In genomic region chr22:19122143-19122751, GRCh38 we compare ENCODE assay signal across 8 cellular contexts. TPM values are rescaled to one million over a fixed set of nuclear protein-coding genes. Genes with fewer than 3 reads are reported as not detected.
DNase-seq lines count a peak whose midpoint lies in the region; ATAC-seq, FAIRE-seq and TF ChIP-seq lines count a peak whose summit lies in the region.

Gene DGCR2, minus strand, starts transcription at chr22:19122412. Its CDS starts 206 bp downstream, at chr22:19122206.

- H3K27ac Mint-ChIP-seq in natural killer cell treated with Interleukin-12 subunit alpha and Interleukin-12 subunit beta and Interleukin-15 and Interleukin-18, amount 100 ng/mL, for 72 hours: peak within 1 kb of the TSS; percentile 49 to 78

- FAIRE-seq in H54 (lab: Jason Lieb, UNC): no peak

- DNase-seq in EH (ENCODE audit: low read depth): peak; percentile 96
- peak; percentile 89 for DNase-seq in H54 (ENCODE audit: insufficient read length, low spot score)
- peak; percentile 89 for DNase-seq in M059J (ENCODE audit: low read depth)
- peak; percentile 96 for DNase-seq in activated T-helper 9 cell treated with anti-CD3 and anti-CD28 coated beads, Interleukin-2, amount 50 U/mL, for 16 hours (ENCODE audit: low read depth)
- DNase-seq in fibroblast of peridontal ligament (ENCODE audit: extremely low read depth): peak; percentile 92
- peak; percentile 96 for DNase-seq in natural killer cell treated with Interleukin-12 subunit alpha and Interleukin-12 subunit beta and Interleukin-15 and Interleukin-18, amount 100 ng/mL, for 72 hours (ENCODE audit: low spot score)
- DNase-seq in stimulated activated naive CD4-positive, alpha-beta T cell treated with Interleukin-2 at 50 U/mL for 16 hours (lab: John Stamatoyannopoulos, UW): peak; percentile 94

- no peaks in the 10 kb centered on the region for H3K36me3 Mint-ChIP-seq in natural killer cell treated with Interleukin-12 subunit alpha and Interleukin-12 subunit beta and Interleukin-15 and Interleukin-18, amount 100 ng/mL, for 72 hours

- no peaks in the 10 kb centered on the region for H3K27me3 Mint-ChIP-seq in natural killer cell treated with Interleukin-12 subunit alpha and Interleukin-12 subunit beta and Interleukin-15 and Interleukin-18, amount 100 ng/mL, for 72 hours

- peaks cover 29 to 30% of the 10 kb centered on the region in 2 donors for H3K4me1 Mint-ChIP-seq in natural killer cell treated with Interleukin-12 subunit alpha and Interleukin-12 subunit beta and Interleukin-15 and Interleukin-18, amount 100 ng/mL, for 72 hours (ENCODE audit: low read depth in 2 of 2)

- peak; percentile 81 for TF ChIP-seq POLR2A in H54 (IDR thresholded peaks at IDR 0.05; ENCODE audit: low read depth, low read length)
- TF ChIP-seq POLR2A in Raji (IDR thresholded peaks at IDR 0.05; ENCODE audit: insufficient read depth, low read depth, low read length): peak; percentile 90

- H3K9me3 Mint-ChIP-seq in natural killer cell treated with Interleukin-12 subunit alpha and Interleukin-12 subunit beta and Interleukin-15 and Interleukin-18, amount 100 ng/mL, for 72 hours: no peaks in the 10 kb centered on the region

- peak; percentile 98 to 99 for ATAC-seq in natural killer cell treated with Interleukin-12 subunit alpha and Interleukin-12 subunit beta and Interleukin-15 and Interleukin-18, amount 100 ng/mL, for 72 hours

- H3K4me3 Mint-ChIP-seq in natural killer cell treated with Interleukin-12 subunit alpha and Interleukin-12 subunit beta and Interleukin-15 and Interleukin-18, amount 100 ng/mL, for 72 hours: peak within 1 kb of the TSS; percentile 86

RNA-seq across cellular contexts. Expression of gene DGCR2, which starts in this region (rescaled TPM):
- 33.7 and 34.3 TPM in 2 replicates for total RNA-seq in M059J (2014; rRNA removed; shearing (Covaris generic))
- total RNA-seq in natural killer cell treated with Interleukin-12 subunit alpha and Interleukin-12 subunit beta and Interleukin-15 and Interleukin-18, amount 100 ng/mL, for 72 hours: 10 to 100 TPM; 29.6 to 34.6 TPM

Comparison
In these comparisons a context has a peak if more than half of its experiments do, and no peak if none do; other contexts are left out.
1. Peak in every context shown above with its lines: DNase-seq and ATAC-seq.